Comparison of ENCODE assay signal across 18 cellular contexts in the genomic region with DNA sequence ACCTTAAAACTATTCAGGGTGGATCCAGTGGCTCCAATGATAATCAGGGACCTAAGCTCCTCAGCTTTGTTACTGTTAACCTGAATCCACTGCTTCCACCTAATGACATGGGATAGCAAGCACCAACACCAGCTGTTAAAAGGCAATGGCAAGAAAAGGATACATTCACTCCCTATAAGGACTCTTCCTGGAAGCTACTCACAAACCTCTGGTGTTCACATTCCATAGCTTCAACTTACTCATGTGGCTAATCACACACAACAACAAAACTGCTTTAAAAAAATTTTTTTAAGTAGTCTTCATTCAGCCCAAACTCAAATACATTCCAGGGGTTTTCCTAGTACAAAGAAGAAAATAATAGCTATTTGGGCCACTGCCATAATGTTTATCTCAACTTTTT. TPM values are rescaled to one million over a fixed set of nuclear protein-coding genes. Genes with fewer than 3 reads are reported as not detected.
DNase-seq lines count a peak whose midpoint lies in the region; ATAC-seq, FAIRE-seq and TF ChIP-seq lines count a peak whose summit lies in the region.
"Had no signal": no experiment of that assay in that cellular context is flagged by ENCODE, and none has a peak within 500 bp of the region (broad histone marks: within the 10 kb centered on the region; RNA-seq: fewer than 3 reads in every experiment).

No MANE protein-coding gene starts in this region.

- H3K4me1 Mint-ChIP-seq in nephron progenitor cell, result no peaks in the 10 kb centered on the region

- TF ChIP-seq CTCF in cardiac muscle cell (IDR thresholded peaks at IDR 0.05; ENCODE audit: low read depth, low read length) (no peak), fibroblast of the aortic adventitia (IDR thresholded peaks at IDR 0.05; ENCODE audit: insufficient read depth, low read length) (no peak), nephron progenitor cell (IDR thresholded peaks at IDR 0.05) (no peak)

- H3K4me3 ChIP-seq in cardiac muscle cell (no peak overlapping the region), fibroblast of the aortic adventitia (ENCODE audit: low read depth, low read length) (no peak overlapping the region)
- H3K4me3 ChIP-seq: MG63, PC-9 had no signal

- no peaks in the 10 kb centered on the region for H3K4me1 ChIP-seq in cardiac muscle cell (ENCODE audit: low read depth)

- no peak for TF ChIP-seq POLR2A in GM12891 (IDR thresholded peaks at IDR 0.05; ENCODE audit: low read depth, low read length)

- no peaks in the 10 kb centered on the region for H3K27me3 ChIP-seq in cardiac muscle cell
- H3K27me3 ChIP-seq: MG63 had no signal

- H3K4me3 Mint-ChIP-seq in nephron progenitor cell, result no peak overlapping the region
- H3K4me3 Mint-ChIP-seq: CD4-positive, CD25-positive, alpha-beta regulatory T cell had no signal

- H3K27me3 Mint-ChIP-seq in nephron progenitor cell (ENCODE audit: low read depth, poor library complexity), result no peaks in the 10 kb centered on the region
- H3K27me3 Mint-ChIP-seq: CD4-positive, CD25-positive, alpha-beta regulatory T cell had no signal

- DNase-seq in cardiac muscle cell (ENCODE audit: low read depth in 1 of 2, low spot score in 1 of 2) (peak in 1 of 2 donors; percentile 13), left cardiac atrium (no peak), astrocyte of the hippocampus (ENCODE audit: low read depth, low spot score) (peak; percentile 77), fibroblast of the aortic adventitia (ENCODE audit: low read depth) (peak; percentile 25), GM12891 (ENCODE audit: insufficient read length, low spot score) (no peak), medulla oblongata (ENCODE audit: extremely low spot score) (no peak), nephron progenitor cell (no peak), head of caudate nucleus (no peak)
- DNase-seq: CD4-positive, CD25-positive, alpha-beta regulatory T cell; DMS79; GF-D8; MG63; NCI-H1092 treated with DMSO at 0.1 percent for 48 hours; NCI-H1694; NCI-H774; PC-9 had no signal

- intact Hi-C loops in left cardiac atrium (cut with DNase I), result no loop called here
- intact Hi-C loops in head of caudate nucleus (cut with DNase I), result no loop called here

- no peaks in the 10 kb centered on the region for H3K9me3 ChIP-seq in cardiac muscle cell (ENCODE audit: low read depth)
- H3K9me3 ChIP-seq: MG63 had no signal

- peak overlapping the region; percentile 34 for H3K27ac ChIP-seq in cardiac muscle cell
- H3K27ac ChIP-seq: PC-9 had no signal

- H3K27ac Mint-ChIP-seq in nephron progenitor cell, result no peak overlapping the region
- H3K27ac Mint-ChIP-seq: CD4-positive, CD25-positive, alpha-beta regulatory T cell had no signal

- H3K36me3 Mint-ChIP-seq in nephron progenitor cell (ENCODE audit: low read depth), result peaks cover 51% of the 10 kb centered on the region

- ATAC-seq in left cardiac atrium, result no peak

- no peaks in the 10 kb centered on the region for H3K36me3 ChIP-seq in cardiac muscle cell
- H3K36me3 ChIP-seq: MG63 had no signal

- FAIRE-seq in GM12891 (lab: Jason Lieb, UNC), result no peak
- FAIRE-seq: A204.1, H1 had no signal

- H3K9me3 Mint-ChIP-seq in nephron progenitor cell, result peaks cover 23% of the 10 kb centered on the region
- H3K9me3 Mint-ChIP-seq: CD4-positive, CD25-positive, alpha-beta regulatory T cell had no signal

TF ChIP-seq in GM12891, 5 proteins besides CTCF, POLR2A, EP300 and RAD21:
- no peak for TF ChIP-seq SPI1 (IDR thresholded peaks at IDR 0.05; ENCODE audit: low read depth, low read length)
- TF ChIP-seq PAX5 (IDR thresholded peaks at IDR 0.05; ENCODE audit: insufficient read depth, low read length, severe bottlenecking), result no peak

RNA-seq across cellular contexts. Expression of gene ROCK2, which starts 24.5 kb away (rescaled TPM):
- 12.9 and 18.9 TPM in 2 replicates for total RNA-seq in cardiac muscle cell
- 30.0 and 31.7 TPM in 2 replicates for polyA plus RNA-seq in cardiac muscle cell
- total RNA-seq in left cardiac atrium, result 10 to 100 TPM; 41.1 to 47.6 TPM
- total RNA-seq in fibroblast of the aortic adventitia (ENCODE audit: low replicate concordance), result 65.3 and 92.9 TPM in 2 replicates
- 4.5 TPM for polyA plus RNA-seq in GM12891 (2012; ENCODE audit: low read depth, missing spikeins)

Comparison
In these comparisons a context has a peak if more than half of its experiments do, and no peak if none do; other contexts are left out.
1. DNase-seq: peak in astrocyte of the hippocampus (single experiment) and fibroblast of the aortic adventitia (single experiment); none in left cardiac atrium (single experiment), GM12891 (single experiment), medulla oblongata (single experiment), nephron progenitor cell (single experiment) and head of caudate nucleus (0 of 42).